1 cellular context compared by ENCODE assay signal in genomic region chr4:158826882-158827281, GRCh38.
TF ChIP-seq lines count a peak whose summit lies in the region.

No MANE protein-coding gene starts in this region.

TF ChIP-seq in HepG2, 621 proteins besides CTCF, POLR2A, EP300 and RAD21 (continued from another document and continues in another):
- TF ChIP-seq SKIL (CRISPR knock-in tag; IDR thresholded peaks at IDR 0.05; ENCODE audit: borderline replicate concordance) (no peak; the same call in 1 of the 2 replicates), FUBP1 (CRISPR knock-in tag; IDR thresholded peaks at IDR 0.05; ENCODE audit: borderline replicate concordance) (no peak), ZNF558 (CRISPR knock-in tag; IDR thresholded peaks at IDR 0.05; ENCODE audit: borderline replicate concordance) (no peak), ELF3 (CRISPR knock-in tag; IDR thresholded peaks at IDR 0.05) (peak; percentile 99), TFDP2 (CRISPR knock-in tag; IDR thresholded peaks at IDR 0.05) (no peak), SCMH1 (CRISPR knock-in tag; IDR thresholded peaks at IDR 0.05; ENCODE audit: borderline replicate concordance) (no peak), ZNF709 (CRISPR knock-in tag; IDR thresholded peaks at IDR 0.05) (no peak), RBAK (CRISPR knock-in tag; IDR thresholded peaks at IDR 0.05) (no peak), ZSCAN29 (CRISPR knock-in tag; conservative IDR thresholded peaks at IDR 0.05) (no peak), ZNF503 (CRISPR knock-in tag; IDR thresholded peaks at IDR 0.05) (peak; percentile 71; the same call in 1 of the 2 replicates), ESRRA (CRISPR knock-in tag; IDR thresholded peaks at IDR 0.05; ENCODE audit: low read depth) (no peak), ZNF784 (CRISPR knock-in tag; IDR thresholded peaks at IDR 0.05; ENCODE audit: borderline replicate concordance) (no peak; the same call in 1 of the 2 replicates), NFYC (CRISPR knock-in tag; IDR thresholded peaks at IDR 0.05) (no peak), ZNF674 (CRISPR knock-in tag; IDR thresholded peaks at IDR 0.05; ENCODE audit: low read depth) (no peak), SOX5 (CRISPR knock-in tag; IDR thresholded peaks at IDR 0.05; ENCODE audit: borderline replicate concordance) (peak; percentile 90; the same call in 1 of the 2 replicates), HNF4G (IDR thresholded peaks at IDR 0.05; ENCODE audit: borderline replicate concordance, low read depth, low read length) (peak; percentile 7; the same call in 1 of the 2 replicates), HNF4G (CRISPR knock-in tag; IDR thresholded peaks at IDR 0.05; ENCODE audit: borderline replicate concordance, low read depth) (no peak), ZNF318 (CRISPR knock-in tag; IDR thresholded peaks at IDR 0.05) (no peak), ZFP36L1 (CRISPR knock-in tag; IDR thresholded peaks at IDR 0.05) (no peak), TERF1 (CRISPR knock-in tag; IDR thresholded peaks at IDR 0.05) (no peak), PHB2 (IDR thresholded peaks at IDR 0.05; ENCODE audit: partially characterized antibody) (no peak), ZFP36L2 (CRISPR knock-in tag; IDR thresholded peaks at IDR 0.05) (no peak), ZNF678 (CRISPR knock-in tag; IDR thresholded peaks at IDR 0.05) (no peak), ARNT2 (CRISPR knock-in tag; IDR thresholded peaks at IDR 0.05; ENCODE audit: low read depth) (0 out of 2 replicates have a peak, but pooled peaks have one; percentile 49), ATF4 (CRISPR knock-in tag; IDR thresholded peaks at IDR 0.05) (no peak), NR2F6 (IDR thresholded peaks at IDR 0.05) (peak; percentile 59), NR2F6 (CRISPR knock-in tag; IDR thresholded peaks at IDR 0.05) (peak; percentile 64; the same call in 1 of the 2 replicates), ZNF605 (CRISPR knock-in tag; IDR thresholded peaks at IDR 0.05) (no peak), ZNF788 (CRISPR knock-in tag; IDR thresholded peaks at IDR 0.05; ENCODE audit: borderline replicate concordance) (peak; percentile 51; the same call in 1 of the 2 replicates), MTA1 (CRISPR knock-in tag; IDR thresholded peaks at IDR 0.05; ENCODE audit: borderline replicate concordance) (no peak), ZNF337 (CRISPR knock-in tag; IDR thresholded peaks at IDR 0.05; ENCODE audit: borderline replicate concordance, low read depth) (no peak), TFE3 (CRISPR knock-in tag; IDR thresholded peaks at IDR 0.05) (peak; percentile 94), KLF15 (CRISPR knock-in tag; IDR thresholded peaks at IDR 0.05; ENCODE audit: borderline replicate concordance) (no peak)
